Comparison of ENCODE assay signal across 20 cellular contexts in the genomic region with DNA sequence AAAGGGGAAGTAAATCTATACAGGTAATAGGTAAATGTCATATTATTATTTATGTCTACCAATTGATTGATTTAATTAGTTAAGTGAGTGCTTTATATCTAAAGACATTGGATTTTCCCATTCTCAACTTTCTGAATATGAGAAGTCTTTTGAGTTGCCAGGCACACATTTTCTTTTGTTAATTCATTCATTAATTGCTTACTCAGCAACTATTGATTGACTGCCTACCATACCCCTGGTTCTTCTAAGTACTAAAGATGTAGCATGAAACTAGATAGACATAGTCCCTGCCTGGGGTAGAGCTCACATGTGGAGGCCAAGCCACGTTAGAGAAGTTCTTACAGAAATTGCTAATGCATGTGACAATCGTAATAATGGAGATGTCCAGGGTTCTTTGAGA.
DNase-seq lines count a peak whose midpoint lies in the region; ATAC-seq, FAIRE-seq and TF ChIP-seq lines count a peak whose summit lies in the region.
"Had no signal": no experiment of that assay in that cellular context is flagged by ENCODE, and none has a peak within 500 bp of the region (broad histone marks: within the 10 kb centered on the region; RNA-seq: fewer than 3 reads in every experiment).

No MANE protein-coding gene starts in this region.

- TF ChIP-seq EP300 in HepG2 (IDR thresholded peaks at IDR 0.05; ENCODE audit: low read depth in 2 of 2, low read length in 2 of 2), result no peak
- no peak for TF ChIP-seq EP300 in HepG2 (CRISPR knock-in tag; IDR thresholded peaks at IDR 0.05; ENCODE audit: borderline replicate concordance)
- no peak for TF ChIP-seq EP300 in K562 (IDR thresholded peaks at IDR 0.05; ENCODE audit: low read length)
- no peak for TF ChIP-seq EP300 in esophagus muscularis mucosa (IDR thresholded peaks at IDR 0.05)
- no peak for TF ChIP-seq EP300 in stomach (IDR thresholded peaks at IDR 0.05)

- H3K27ac ChIP-seq in HepG2 (ENCODE audit: extremely low read length, insufficient read depth, low read length) (no peak overlapping the region), right lobe of liver (no peak overlapping the region), K562 (ENCODE audit: extremely low read depth, low read depth, low read length) (no peak overlapping the region), esophagus muscularis mucosa (replicated peaks in 1 of 4) (no peak overlapping the region), stomach (no peak overlapping the region)
- H3K27ac ChIP-seq: 22Rv1; BLaER1 treated with 17β-estradiol and CSF1 and Interleukin-3, amounts not matched to agents 10 nM and 100 nM; C4-2B had no signal

- no TSS peak for BruUV-seq in HepG2 (replicated peaks; lab: Mats Ljungman, UMichigan)
- BruUV-seq in K562 (replicated peaks; lab: Mats Ljungman, UMichigan), result no TSS peak

- WGBS in HepG2 (ENCODE audit: low lambda C conversion rate), result 42% methylated on average over 2 of the region's 2 CpGs
- 79% methylated on average over 2 of the region's 2 CpGs for WGBS in right lobe of liver (ENCODE audit: insufficient coverage, low coverage, low lambda C conversion rate, missing lambda C conversion rate)
- WGBS in K562 (ENCODE audit: insufficient coverage, low coverage, missing lambda C conversion rate), result 7% methylated on average over 2 of the region's 2 CpGs
- 82% methylated on average over 2 of the region's 2 CpGs for WGBS in esophagus muscularis mucosa
- WGBS in stomach, 5 donors, result 85 to 93% (median 90%) methylated on average over 2 of the region's 2 CpGs

- H3K4me2 ChIP-seq in HepG2 (ENCODE audit: low read depth, low read length) (no peak overlapping the region), K562 (ENCODE audit: insufficient read depth, low read length) (no peak overlapping the region)
- H3K4me2 ChIP-seq: BLaER1 treated with 17β-estradiol and CSF1 and Interleukin-3, amounts not matched to agents 10 nM and 100 nM had no signal

- in situ Hi-C loops in HepG2 (cut with HindIII; ENCODE audit: extremely low pct_ligation_motif_present, low pct_unique_long_range_greater_than_20kb) (no loop called here), K562 (cut with MboI) (no loop called here)

- POLR2A ChIA-PET in HepG2 (lab: Yijun Ruan, JAX) (no interaction called here), K562 (lab: Yijun Ruan, JAX) (no interaction called here)

- TF ChIP-seq RAD21 in HepG2 (CRISPR knock-in tag; IDR thresholded peaks at IDR 0.05) (no peak), K562 (CRISPR knock-in tag; conservative IDR thresholded peaks at IDR 0.05 in 1 of 2, IDR thresholded peaks at IDR 0.05 in 1 of 2) (no peak)

- H2AFZ ChIP-seq in HepG2 (ENCODE audit: low read length), result no peak overlapping the region
- no peak overlapping the region for H2AFZ ChIP-seq in K562 (ENCODE audit: low read depth, low read length)

- no peaks in the 10 kb centered on the region for H3K9me1 ChIP-seq in K562 (ENCODE audit: control insufficient read depth, insufficient read depth, low read length)

- no peaks in the 10 kb centered on the region for H3K27me3 ChIP-seq in HepG2 (ENCODE audit: control insufficient read depth in 1 of 2, insufficient read depth in 2 of 2, low read length in 2 of 2)
- H3K27me3 ChIP-seq in right lobe of liver, result no peaks in the 10 kb centered on the region
- peaks cover 10 to 21% of the 10 kb centered on the region in 2 experiments for H3K27me3 ChIP-seq in K562 (ENCODE audit: control insufficient read depth in 2 of 2, insufficient read depth in 2 of 2, low read length in 2 of 2)
- H3K27me3 ChIP-seq in esophagus muscularis mucosa, result no peaks in the 10 kb centered on the region
- no peaks in the 10 kb centered on the region for H3K27me3 ChIP-seq in stomach
- H3K27me3 ChIP-seq: BLaER1 treated with 17β-estradiol and CSF1 and Interleukin-3, amounts not matched to agents 10 nM and 100 nM had no signal

- no peaks in the 10 kb centered on the region for H3K9me3 ChIP-seq in HepG2 (ENCODE audit: low read length)
- H3K9me3 ChIP-seq in right lobe of liver, result no peaks in the 10 kb centered on the region
- H3K9me3 ChIP-seq in K562 (replicated peaks; ENCODE audit: control insufficient read depth, insufficient read depth, low read depth, low read length), result no peaks in the 10 kb centered on the region
- H3K9me3 ChIP-seq in esophagus muscularis mucosa, result no peaks in the 10 kb centered on the region
- H3K9me3 ChIP-seq in stomach, result no peaks in the 10 kb centered on the region
- H3K9me3 ChIP-seq: Caco-2 had no signal

- no peak overlapping the region for H3K9ac ChIP-seq in HepG2 (ENCODE audit: insufficient read depth, low read depth, low read length)
- H3K9ac ChIP-seq in K562 (ENCODE audit: insufficient read depth in 1 of 2, low read depth in 2 of 2, low read length in 2 of 2), result no peak overlapping the region
- H3K9ac ChIP-seq: BLaER1 treated with 17β-estradiol and CSF1 and Interleukin-3, amounts not matched to agents 10 nM and 100 nM had no signal

- intact Hi-C loops in HepG2 (cut with micrococcal nuclease; ENCODE audit: unreplicated experiment), result no loop called here
- intact Hi-C loops in right lobe of liver (cut with DNase I), result no loop called here
- intact Hi-C loops in K562 (cut with micrococcal nuclease), result no loop called here
- intact Hi-C loops in esophagus muscularis mucosa (cut with DNase I), result no loop called here
- intact Hi-C loops in stomach (cut with DNase I; ENCODE audit: low total_unique reads), result no loop called here

- no peak for FAIRE-seq in HepG2 (lab: Jason Lieb, UNC)
- no peak for FAIRE-seq in K562 (lab: Jason Lieb, UNC)
- FAIRE-seq: D721Med, G401.6, GM12891, GM19239 had no signal

- H4K20me1 ChIP-seq in HepG2 (ENCODE audit: insufficient read depth, low read length), result no peaks in the 10 kb centered on the region
- H4K20me1 ChIP-seq in K562 (replicated peaks; ENCODE audit: control insufficient read depth, insufficient read depth, low read length), result no peaks in the 10 kb centered on the region
- H4K20me1 ChIP-seq: BLaER1 treated with 17β-estradiol and CSF1 and Interleukin-3, amounts not matched to agents 10 nM and 100 nM had no signal

- TF ChIP-seq POLR2A in HepG2 (IDR thresholded peaks at IDR 0.05; ENCODE audit: insufficient read depth in 1 of 2, low read depth in 2 of 2, low read length in 2 of 2) (no peak), right lobe of liver (IDR thresholded peaks at IDR 0.05) (no peak), K562 (conservative IDR thresholded peaks at IDR 0.05) (no peak), esophagus muscularis mucosa (IDR thresholded peaks at IDR 0.05; ENCODE audit: low read depth) (no peak), stomach (IDR thresholded peaks at IDR 0.05) (no peak)

- H3K4me1 ChIP-seq in HepG2 (ENCODE audit: insufficient read depth, low read length) (0 out of 2 replicates have a peak, but pooled peaks cover 10% of the 10 kb centered on the region), right lobe of liver (no peaks in the 10 kb centered on the region), K562 (replicated peaks in 1 of 2; ENCODE audit: control insufficient read depth in 2 of 2, insufficient read depth in 2 of 2, low read length in 2 of 2) (no peaks in the 10 kb centered on the region), esophagus muscularis mucosa (peaks cover 0 to 11% (median 5%) of the 10 kb centered on the region in 4 donors), stomach (no peaks in the 10 kb centered on the region)

- CTCF ChIA-PET in HepG2 (lab: Yijun Ruan, JAX; ENCODE audit: low intra/inter-chr PET ratio, low total read pairs), result no interaction called here
- CTCF ChIA-PET in K562 (lab: Yijun Ruan, JAX; ENCODE audit: low intra/inter-chr PET ratio), result no interaction called here

- no peaks in the 10 kb centered on the region for H3K79me2 ChIP-seq in HepG2 (ENCODE audit: insufficient read depth, low read length)
- H3K79me2 ChIP-seq in K562 (ENCODE audit: control insufficient read depth, insufficient read depth, low read length), result no peaks in the 10 kb centered on the region

- no peaks in the 10 kb centered on the region for H3K36me3 ChIP-seq in HepG2 (replicated peaks in 1 of 2; ENCODE audit: control insufficient read depth in 1 of 2, insufficient read depth in 2 of 2, low read length in 2 of 2)
- H3K36me3 ChIP-seq in right lobe of liver, result no peaks in the 10 kb centered on the region
- no peaks in the 10 kb centered on the region for H3K36me3 ChIP-seq in K562 (ENCODE audit: control insufficient read depth, insufficient read depth, low read length)
- H3K36me3 ChIP-seq in esophagus muscularis mucosa, result no peaks in the 10 kb centered on the region
- H3K36me3 ChIP-seq in stomach, result no peaks in the 10 kb centered on the region
- H3K36me3 ChIP-seq: BLaER1 treated with 17β-estradiol and CSF1 and Interleukin-3, amounts not matched to agents 10 nM and 100 nM had no signal

- H3K4me3 ChIP-seq in HepG2 (replicated peaks in 1 of 3; ENCODE audit: insufficient read depth in 1 of 3, low read depth in 2 of 3, low read length in 3 of 3) (no peak overlapping the region), right lobe of liver (no peak overlapping the region), K562 (no peak overlapping the region), esophagus muscularis mucosa (no peak overlapping the region), stomach (no peak overlapping the region)
- H3K4me3 ChIP-seq: BLaER1 treated with 17β-estradiol and CSF1 and Interleukin-3, amounts not matched to agents 10 nM and 100 nM had no signal

- DNase-seq in HepG2 (ENCODE audit: low spot score) (no peak), right lobe of liver (no peak), K562 (ENCODE audit: extremely low read depth in 1 of 4, low spot score in 3 of 4) (no peak), esophagus muscularis mucosa (ENCODE audit: extremely low spot score) (peak; percentile 45), AML-193 (lab: John Stamatoyannopoulos, UW) (no peak), stomach (no peak)
- DNase-seq: ACHN; Caco-2; Calu3; CD4-positive, alpha-beta T cell; CD8-positive, alpha-beta T cell; DMS79 treated with DMSO at 0.1 percent for 48 hours; GF-D8 had no signal

- TF ChIP-seq CTCF in HepG2 (CRISPR knock-in tag; IDR thresholded peaks at IDR 0.05), result no peak
- TF ChIP-seq CTCF in right lobe of liver (IDR thresholded peaks at IDR 0.05), result no peak
- no peak for TF ChIP-seq CTCF in K562 (IDR thresholded peaks at IDR 0.05 in 2 of 3, conservative IDR thresholded peaks at IDR 0.05 in 1 of 3; ENCODE audit: insufficient read depth in 2 of 3, low read depth in 1 of 3, low read length in 3 of 3)
- TF ChIP-seq CTCF in esophagus muscularis mucosa (IDR thresholded peaks at IDR 0.05), result no peak
- no peak for TF ChIP-seq CTCF in stomach (IDR thresholded peaks at IDR 0.05)

- ATAC-seq in HepG2 (no peak), right lobe of liver (no peak), K562 (no peak)
- ATAC-seq: CD8-positive, alpha-beta T cell had no signal

TF ChIP-seq in HepG2, 621 proteins besides CTCF, POLR2A, EP300 and RAD21 (continues in another document):
- TF ChIP-seq MAFF (IDR thresholded peaks at IDR 0.05; ENCODE audit: low read depth, low read length), result peak; percentile 93

TF ChIP-seq in K562, 482 proteins besides CTCF, POLR2A, EP300 and RAD21 (continues in another document):
- no peak for TF ChIP-seq HDAC2 (IDR thresholded peaks at IDR 0.05)
